ENCODE assay signal across 31 cellular contexts in the genomic region with DNA sequence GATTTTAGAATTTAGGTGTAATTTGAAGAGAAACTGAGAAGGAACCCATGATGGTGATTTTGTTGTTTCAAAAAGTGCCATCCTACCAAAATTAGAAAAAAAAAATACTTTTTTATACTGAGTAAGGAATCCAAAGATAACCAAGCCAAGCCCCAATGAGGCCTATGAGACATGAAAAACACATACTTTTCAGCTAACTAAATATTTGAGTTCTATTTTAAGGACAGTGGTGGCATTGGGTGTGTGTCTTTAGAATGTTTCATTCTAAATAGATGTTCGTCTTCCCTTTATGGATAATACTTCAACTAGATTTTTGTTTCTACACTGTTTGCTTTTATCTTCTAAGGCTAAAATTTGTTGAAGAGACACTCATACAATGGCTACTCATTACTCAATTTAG. TPM values are rescaled to one million over a fixed set of nuclear protein-coding genes. Genes with fewer than 3 reads are reported as not detected.
"Had no signal": no experiment of that assay in that cellular context is flagged by ENCODE, and none has a peak within 500 bp of the region (broad histone marks: within the 10 kb centered on the region; RNA-seq: fewer than 3 reads in every experiment).

No MANE protein-coding gene starts in this region.

- H3K9me3 Mint-ChIP-seq: activated CD4-positive, alpha-beta memory T cell treated with anti-CD3 and anti-CD28 coated beads for 36 hours; activated naive CD4-positive, alpha-beta T cell treated with anti-CD3 and anti-CD28 coated beads for 36 hours; activated naive CD8-positive, alpha-beta T cell treated with anti-CD3 and anti-CD28 coated beads for 36 hours; activated naive CD8-positive, alpha-beta T cell treated with anti-CD3 and anti-CD28 coated beads, Interleukin-2, amount 50 U/mL, for 24 hours; activated T-helper 1 cell treated with anti-CD3 and anti-CD28 coated beads, Interleukin-12 subunit alpha, Interleukin-12 subunit beta, Interleukin-2, Interleukin-4 antibody, amounts not matched to agents 30 ng/mL and 10 ng/mL and 1 ng/mL, durations not matched to agents 14 hours and 24 hours and 36 hours; activated T-helper 2 cell treated with anti-CD3 and anti-CD28 coated beads, Interferon-gamma antibody, Interleukin-2, Interleukin-4, amounts not matched to agents 10 μg/mL and 5 μg/mL and 100 μg/mL, durations not matched to agents 14 hours and 24 hours and 36 hours; effector memory CD8-positive, alpha-beta T cell had no signal

- H3K4me1 Mint-ChIP-seq: activated CD4-positive, alpha-beta T cell treated with anti-CD3 and anti-CD28 coated beads for 36 hours; activated CD4-positive, alpha-beta T cell treated with anti-CD3 and anti-CD28 coated beads, Interleukin-2, amount 10 ng/mL, durations not matched to agents 24 days and 14 days; activated CD8-positive, alpha-beta memory T cell treated with anti-CD3 and anti-CD28 coated beads, Interleukin-2, amount 10 ng/mL, durations not matched to agents 7 days and 5 days; activated naive CD4-positive, alpha-beta T cell treated with anti-CD3 and anti-CD28 coated beads, Interleukin-2, amount 50 U/mL, for 24 hours; activated naive CD8-positive, alpha-beta T cell treated with anti-CD3 and anti-CD28 coated beads for 36 hours; activated naive CD8-positive, alpha-beta T cell treated with anti-CD3 and anti-CD28 coated beads, Interleukin-2, amount 50 U/mL, for 24 hours; T-helper 17 cell had no signal

- H3K27ac Mint-ChIP-seq: activated CD4-positive, alpha-beta memory T cell treated with anti-CD3 and anti-CD28 coated beads for 36 hours; activated CD4-positive, alpha-beta T cell treated with anti-CD3 and anti-CD28 coated beads for 36 hours; activated CD4-positive, alpha-beta T cell treated with anti-CD3 and anti-CD28 coated beads, Interleukin-2, amount 10 ng/mL, durations not matched to agents 24 days and 14 days; activated CD8-positive, alpha-beta memory T cell treated with anti-CD3 and anti-CD28 coated beads, Interleukin-2, amount 10 ng/mL, durations not matched to agents 7 days and 5 days; activated CD8-positive, alpha-beta T cell treated with anti-CD3 and anti-CD28 coated beads, Interleukin-2, amount 10 ng/mL, durations not matched to agents 7 days and 5 days; activated naive CD4-positive, alpha-beta T cell treated with anti-CD3 and anti-CD28 coated beads for 36 hours; activated naive CD4-positive, alpha-beta T cell treated with anti-CD3 and anti-CD28 coated beads, Interleukin-2, amount 50 U/mL, for 24 hours; activated naive CD8-positive, alpha-beta T cell treated with anti-CD3 and anti-CD28 coated beads for 36 hours; activated naive CD8-positive, alpha-beta T cell treated with anti-CD3 and anti-CD28 coated beads, Interleukin-2, amount 50 U/mL, for 24 hours; activated T-helper 1 cell treated with anti-CD3 and anti-CD28 coated beads, Interleukin-12 subunit alpha, Interleukin-12 subunit beta, Interleukin-2, Interleukin-4 antibody, amounts not matched to agents 30 ng/mL and 10 ng/mL and 1 ng/mL, durations not matched to agents 14 hours and 24 hours and 36 hours; activated T-helper 2 cell treated with anti-CD3 and anti-CD28 coated beads, Interferon-gamma antibody, Interleukin-2, Interleukin-4, amounts not matched to agents 10 μg/mL and 5 μg/mL and 100 μg/mL, durations not matched to agents 14 hours and 24 hours and 36 hours; effector memory CD8-positive, alpha-beta T cell; T-helper 17 cell had no signal

- H3K4me3 Mint-ChIP-seq: activated CD4-positive, alpha-beta memory T cell treated with anti-CD3 and anti-CD28 coated beads for 36 hours; activated CD4-positive, alpha-beta T cell treated with anti-CD3 and anti-CD28 coated beads for 36 hours; activated CD4-positive, alpha-beta T cell treated with anti-CD3 and anti-CD28 coated beads, Interleukin-2, amount 10 ng/mL, durations not matched to agents 24 days and 14 days; activated CD8-positive, alpha-beta memory T cell treated with anti-CD3 and anti-CD28 coated beads, Interleukin-2, amount 10 ng/mL, durations not matched to agents 7 days and 5 days; activated CD8-positive, alpha-beta T cell treated with anti-CD3 and anti-CD28 coated beads, Interleukin-2, amount 10 ng/mL, durations not matched to agents 7 days and 5 days; activated naive CD4-positive, alpha-beta T cell treated with anti-CD3 and anti-CD28 coated beads for 36 hours; activated naive CD4-positive, alpha-beta T cell treated with anti-CD3 and anti-CD28 coated beads, Interleukin-2, amount 50 U/mL, for 24 hours; activated naive CD8-positive, alpha-beta T cell treated with anti-CD3 and anti-CD28 coated beads for 36 hours; activated naive CD8-positive, alpha-beta T cell treated with anti-CD3 and anti-CD28 coated beads, Interleukin-2, amount 50 U/mL, for 24 hours; activated T-helper 1 cell treated with anti-CD3 and anti-CD28 coated beads, Interleukin-12 subunit alpha, Interleukin-12 subunit beta, Interleukin-2, Interleukin-4 antibody, amounts not matched to agents 30 ng/mL and 10 ng/mL and 1 ng/mL, durations not matched to agents 14 hours and 24 hours and 36 hours; effector memory CD8-positive, alpha-beta T cell; T-helper 17 cell had no signal

- H3K4me3 ChIP-seq: adrenal gland, body of pancreas, esophagus squamous epithelium, gastroesophageal sphincter had no signal

- H3K27ac ChIP-seq: adrenal gland, body of pancreas, esophagus squamous epithelium, gastroesophageal sphincter had no signal

- H3K9me3 ChIP-seq: adrenal gland, body of pancreas, esophagus squamous epithelium, gastroesophageal sphincter had no signal

- H3K36me3 Mint-ChIP-seq: activated CD4-positive, alpha-beta memory T cell treated with anti-CD3 and anti-CD28 coated beads for 36 hours; activated CD8-positive, alpha-beta memory T cell treated with anti-CD3 and anti-CD28 coated beads, Interleukin-2, amount 10 ng/mL, durations not matched to agents 7 days and 5 days; activated naive CD4-positive, alpha-beta T cell treated with anti-CD3 and anti-CD28 coated beads, Interleukin-2, amount 50 U/mL, for 24 hours; activated naive CD8-positive, alpha-beta T cell treated with anti-CD3 and anti-CD28 coated beads for 36 hours had no signal

- H3K27me3 ChIP-seq: adrenal gland, body of pancreas, esophagus squamous epithelium had no signal

- H3K4me1 ChIP-seq: adrenal gland, esophagus squamous epithelium, gastroesophageal sphincter had no signal

- H3K36me3 ChIP-seq: adrenal gland, esophagus squamous epithelium, gastroesophageal sphincter had no signal

- DNase-seq: activated CD4-positive, alpha-beta memory T cell treated with anti-CD3 and anti-CD28 coated beads for 36 hours; activated CD4-positive, alpha-beta T cell treated with anti-CD3 and anti-CD28 coated beads for 36 hours; activated CD4-positive, alpha-beta T cell treated with anti-CD3 and anti-CD28 coated beads, Interleukin-2, amount 10 ng/mL, durations not matched to agents 24 days and 14 days; activated CD4-positive, CD25-positive, alpha-beta regulatory T cell; activated CD4-positive, CD25-positive, alpha-beta regulatory T cell treated with anti-CD3 and anti-CD28 coated beads, Interleukin-2, amount 50 U/mL, for 72 hours; activated CD8-positive, alpha-beta memory T cell treated with anti-CD3 and anti-CD28 coated beads, Interleukin-2, amount 10 ng/mL, durations not matched to agents 7 days and 5 days; activated CD8-positive, alpha-beta memory T cell treated with anti-CD3 and anti-CD28 coated beads, Interleukin-2, amount 50 U/mL, for 4 hours; activated CD8-positive, alpha-beta T cell treated with anti-CD3 and anti-CD28 coated beads, Interleukin-2, amount 10 ng/mL, durations not matched to agents 7 days and 5 days; activated effector memory CD4-positive, alpha-beta T cell treated with anti-CD3 and anti-CD28 coated beads, Interleukin-2, amount 50 U/mL, for 16 hours; activated naive CD4-positive, alpha-beta T cell treated with anti-CD3 and anti-CD28 coated beads for 36 hours; activated naive CD8-positive, alpha-beta T cell treated with anti-CD3 and anti-CD28 coated beads for 36 hours; activated naive CD8-positive, alpha-beta T cell treated with anti-CD3 and anti-CD28 coated beads, Interleukin-2, amount 50 U/mL, for 24 hours; activated T-cell treated with anti-CD3 and anti-CD28 coated beads, Interleukin-2, amount 50 U/mL, for 1 hour; activated T-cell treated with anti-CD3 and anti-CD28 coated beads, Interleukin-2, amount 50 U/mL, for 48 hours; adrenal gland; amygdala; aorta; body of pancreas; caudate nucleus; cortex of kidney; dermis blood vessel endothelial cell; effector CD4-positive, alpha-beta T cell; effector memory CD8-positive, alpha-beta T cell; esophagus squamous epithelium; foreskin melanocyte; T-helper 1 cell; T-helper 17 cell had no signal

RNA-seq across cellular contexts. Expression of gene CD24, which starts 9.6 kb away (rescaled TPM):
- total RNA-seq: activated CD8-positive, alpha-beta T cell treated with anti-CD3 and anti-CD28 coated beads, Interleukin-2, amount 10 ng/mL, durations not matched to agents 7 days and 5 days had no signal
